14 cellular contexts compared by ENCODE assay signal in genomic region chr5:9621379-9621903, GRCh38. TPM values are rescaled to one million over a fixed set of nuclear protein-coding genes. Genes with fewer than 3 reads are reported as not detected.
DNase-seq lines count a peak whose midpoint lies in the region; TF ChIP-seq lines count a peak whose summit lies in the region.
"Had no signal": no experiment of that assay in that cellular context is flagged by ENCODE, and none has a peak within 500 bp of the region (broad histone marks: within the 10 kb centered on the region; RNA-seq: fewer than 3 reads in every experiment).

No MANE protein-coding gene starts in this region.

- H3K4me3 Mint-ChIP-seq in CD8-positive, alpha-beta memory T cell: peak overlapping the region in 1 of 7 donors; percentile 28
- no peak overlapping the region for H3K4me3 Mint-ChIP-seq in progenitor cell of endocrine pancreas (ENCODE audit: low read depth)
- H3K4me3 Mint-ChIP-seq: stimulated activated naive CD8-positive, alpha-beta T cell treated with anti-CD3 and anti-CD28 coated beads, Interleukin-15, amount 100 ng/mL, for 72 hours had no signal

- H3K79me2 ChIP-seq in osteoblast (ENCODE audit: insufficient read depth, low read length): no peaks in the 10 kb centered on the region

- no peaks in the 10 kb centered on the region for H3K4me1 Mint-ChIP-seq in CD8-positive, alpha-beta memory T cell
- peaks cover 9% of the 10 kb centered on the region for H3K4me1 Mint-ChIP-seq in progenitor cell of endocrine pancreas (ENCODE audit: low read depth)
- H3K4me1 Mint-ChIP-seq: stimulated activated naive CD8-positive, alpha-beta T cell treated with anti-CD3 and anti-CD28 coated beads, Interleukin-15, amount 100 ng/mL, for 72 hours had no signal

- no peak overlapping the region for H3K9ac ChIP-seq in BLaER1

- TF ChIP-seq CTCF in fibroblast of mammary gland (conservative IDR thresholded peaks at IDR 0.05; ENCODE audit: control insufficient read depth, insufficient read depth, low read depth, low read length) (no peak), osteoblast (IDR thresholded peaks at IDR 0.05; ENCODE audit: extremely low read depth, low read depth, low read length) (no peak), progenitor cell of endocrine pancreas (IDR thresholded peaks at IDR 0.05; ENCODE audit: unreplicated experiment) (no peak)

- peaks cover 3 to 12% (median 7%) of the 10 kb centered on the region in 5 donors for H3K9me3 Mint-ChIP-seq in CD8-positive, alpha-beta memory T cell
- no peaks in the 10 kb centered on the region for H3K9me3 Mint-ChIP-seq in progenitor cell of endocrine pancreas (ENCODE audit: low read depth)

- CTCF ChIA-PET in CD8-positive, alpha-beta memory T cell (lab: Charles Lee): no interaction called here

- no peak overlapping the region for H3K4me3 ChIP-seq in BLaER1
- no peak overlapping the region for H3K4me3 ChIP-seq in fibroblast of mammary gland (ENCODE audit: control insufficient read depth, low read depth, low read length)
- no peak overlapping the region for H3K4me3 ChIP-seq in osteoblast (ENCODE audit: insufficient read depth, low read length)
- no peak overlapping the region for H3K4me3 ChIP-seq in CD8-positive, alpha-beta memory T cell (ENCODE audit: low read length)
- H3K4me3 ChIP-seq: esophagus muscularis mucosa, right lobe of liver had no signal

- no peaks in the 10 kb centered on the region for H3K36me3 ChIP-seq in BLaER1
- no peaks in the 10 kb centered on the region for H3K36me3 ChIP-seq in osteoblast (ENCODE audit: insufficient read depth, low read length)
- H3K36me3 ChIP-seq in CD8-positive, alpha-beta memory T cell (ENCODE audit: insufficient read depth, low read length): no peaks in the 10 kb centered on the region
- H3K36me3 ChIP-seq: esophagus muscularis mucosa, right lobe of liver had no signal

- peaks cover 0 to 6% of the 10 kb centered on the region in 2 donors for H3K27me3 Mint-ChIP-seq in CD8-positive, alpha-beta memory T cell
- H3K27me3 Mint-ChIP-seq in progenitor cell of endocrine pancreas: peaks cover 7% of the 10 kb centered on the region
- H3K27me3 Mint-ChIP-seq: stimulated activated naive CD8-positive, alpha-beta T cell treated with anti-CD3 and anti-CD28 coated beads, Interleukin-15, amount 100 ng/mL, for 72 hours had no signal

- H4K20me1 ChIP-seq in BLaER1 (no peaks in the 10 kb centered on the region), osteoblast (ENCODE audit: insufficient read depth, low read length) (no peaks in the 10 kb centered on the region)

- H3K27ac Mint-ChIP-seq in CD8-positive, alpha-beta memory T cell: no peak overlapping the region
- no peak overlapping the region for H3K27ac Mint-ChIP-seq in progenitor cell of endocrine pancreas
- H3K27ac Mint-ChIP-seq: stimulated activated naive CD8-positive, alpha-beta T cell treated with anti-CD3 and anti-CD28 coated beads, Interleukin-15, amount 100 ng/mL, for 72 hours had no signal

- DNase-seq in NCI-H226 (peak; percentile 99), fibroblast of mammary gland (ENCODE audit: low read depth) (peak; percentile 22), osteoblast (ENCODE audit: insufficient read length, low spot score, missing footprints) (peak; percentile 73), NCI-H2029 (lab: John Stamatoyannopoulos, UW) (no peak), SIG-M5 treated with dmso at 0.1 percent for 504 hours (lab: John Stamatoyannopoulos, UW; ENCODE audit: unreplicated experiment) (no peak), progenitor cell of endocrine pancreas (ENCODE audit: low spot score, unreplicated experiment) (no peak)
- no peak for DNase-seq in CD8-positive, alpha-beta memory T cell
- DNase-seq: COR-L47; NCI-H187; NCI-H774; right lobe of liver; stimulated activated naive CD8-positive, alpha-beta T cell treated with anti-CD3 and anti-CD28 coated beads, Interleukin-15, amount 100 ng/mL, for 72 hours had no signal

- H3K27ac ChIP-seq in BLaER1 (no peak overlapping the region), osteoblast (ENCODE audit: low read depth, low read length) (peak overlapping the region; percentile 83)
- H3K27ac ChIP-seq in CD8-positive, alpha-beta memory T cell (ENCODE audit: low read depth, low read length): no peak overlapping the region
- H3K27ac ChIP-seq: esophagus muscularis mucosa, right lobe of liver had no signal

- H3K9me3 ChIP-seq in BLaER1: no peaks in the 10 kb centered on the region
- no peaks in the 10 kb centered on the region for H3K9me3 ChIP-seq in osteoblast (ENCODE audit: low read depth, low read length)
- H3K9me3 ChIP-seq in CD8-positive, alpha-beta memory T cell (ENCODE audit: low read length): no peaks in the 10 kb centered on the region
- H3K9me3 ChIP-seq: esophagus muscularis mucosa, right lobe of liver had no signal

- peaks cover 30% of the 10 kb centered on the region for H3K4me1 ChIP-seq in BLaER1
- H3K4me1 ChIP-seq in osteoblast (ENCODE audit: insufficient read depth, low read length): peaks cover 31% of the 10 kb centered on the region
- no peaks in the 10 kb centered on the region for H3K4me1 ChIP-seq in CD8-positive, alpha-beta memory T cell (ENCODE audit: insufficient read depth, low read length)
- H3K4me1 ChIP-seq: right lobe of liver had no signal

- no peaks in the 10 kb centered on the region for H3K27me3 ChIP-seq in BLaER1
- H3K27me3 ChIP-seq in osteoblast (ENCODE audit: insufficient read depth, low read length): no peaks in the 10 kb centered on the region
- H3K27me3 ChIP-seq in CD8-positive, alpha-beta memory T cell (ENCODE audit: insufficient read depth, low read length, poor library complexity, severe bottlenecking): no peaks in the 10 kb centered on the region
- H3K27me3 ChIP-seq: right lobe of liver had no signal

- H3K36me3 Mint-ChIP-seq in CD8-positive, alpha-beta memory T cell: no peaks in the 10 kb centered on the region
- no peaks in the 10 kb centered on the region for H3K36me3 Mint-ChIP-seq in progenitor cell of endocrine pancreas (ENCODE audit: insufficient read depth)

- POLR2A ChIA-PET in CD8-positive, alpha-beta memory T cell (lab: Charles Lee): no interaction called here

- H2AFZ ChIP-seq in osteoblast (ENCODE audit: low read length): no peak overlapping the region

- peak overlapping the region; percentile 64 for H3K4me2 ChIP-seq in BLaER1
- peak overlapping the region; percentile 42 for H3K4me2 ChIP-seq in osteoblast (ENCODE audit: insufficient read depth, low read length)

RNA-seq across cellular contexts. Expression of gene TAS2R1, which starts 8.7 kb away (rescaled TPM):
- not detected in 2 replicates for total RNA-seq in osteoblast
- total RNA-seq in CD8-positive, alpha-beta memory T cell: not detected
- polyA plus RNA-seq in CD8-positive, alpha-beta memory T cell: not detected
- 0.22 TPM in 1 of 2 replicates, not detected in the other for total RNA-seq in progenitor cell of endocrine pancreas
- total RNA-seq: esophagus muscularis mucosa, right lobe of liver had no signal

Comparison
In these comparisons a context has a peak if more than half of its experiments do, and no peak if none do; other contexts are left out.
1. DNase-seq: peak in NCI-H226 (single experiment), fibroblast of mammary gland (single experiment) and osteoblast (single experiment); none in NCI-H2029 (single experiment), CD8-positive, alpha-beta memory T cell (0 of 5), SIG-M5 treated with dmso at 0.1 percent for 504 hours (single experiment) and progenitor cell of endocrine pancreas (single experiment).